9 cellular contexts compared by ENCODE assay signal in the genomic region with DNA sequence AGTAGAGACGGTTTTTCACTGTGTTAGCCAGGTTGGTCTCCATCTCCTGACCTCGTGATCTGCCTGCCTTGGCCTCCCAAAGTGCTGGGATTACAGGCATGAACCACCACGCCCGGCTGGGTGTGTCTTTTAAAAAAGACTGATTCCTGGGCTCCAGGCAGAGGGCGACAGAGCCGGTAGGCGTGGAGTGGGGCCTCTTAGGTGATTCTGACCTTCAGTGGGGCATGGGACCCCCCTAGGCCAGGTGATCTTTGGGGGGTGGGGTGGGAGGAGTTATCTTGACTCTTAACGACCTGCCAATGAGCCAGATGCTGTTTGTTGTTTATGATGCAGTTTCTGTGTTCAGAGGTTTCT. TPM values are rescaled to one million over a fixed set of nuclear protein-coding genes. Genes with fewer than 3 reads are reported as not detected.
DNase-seq lines count a peak whose midpoint lies in the region; ATAC-seq and TF ChIP-seq lines count a peak whose summit lies in the region.
"Had no signal": no experiment of that assay in that cellular context is flagged by ENCODE, and none has a peak within 500 bp of the region (broad histone marks: within the 10 kb centered on the region; RNA-seq: fewer than 3 reads in every experiment).

No MANE protein-coding gene starts in this region.

- peaks cover 0 to 20% (median 0%) of the 10 kb centered on the region in 11 experiments; a peak in 3 of 22 replicates for H3K27me3 ChIP-seq in BLaER1 treated with 17β-estradiol and CSF1 and Interleukin-3, amounts not matched to agents 10 nM and 100 nM
- H3K27me3 ChIP-seq in colonic mucosa = no peaks in the 10 kb centered on the region

- peak overlapping the region; percentile 88 to 92 for H3K27ac Mint-ChIP-seq in natural killer cell treated with Interleukin-12 subunit alpha and Interleukin-12 subunit beta and Interleukin-15 and Interleukin-18, amount 100 ng/mL, for 72 hours

- no peaks in the 10 kb centered on the region for H3K9me3 Mint-ChIP-seq in natural killer cell treated with Interleukin-12 subunit alpha and Interleukin-12 subunit beta and Interleukin-15 and Interleukin-18, amount 100 ng/mL, for 72 hours

- H3K9me3 ChIP-seq in BLaER1 treated with 17β-estradiol and CSF1 and Interleukin-3, amounts not matched to agents 10 nM and 100 nM (replicated peaks in 1 of 11) = no peaks in the 10 kb centered on the region
- no peaks in the 10 kb centered on the region for H3K9me3 ChIP-seq in colonic mucosa

- H3K27me3 Mint-ChIP-seq in natural killer cell treated with Interleukin-12 subunit alpha and Interleukin-12 subunit beta and Interleukin-15 and Interleukin-18, amount 100 ng/mL, for 72 hours = no peaks in the 10 kb centered on the region

- DNase-seq in colonic mucosa = peak; percentile 62
- no peak for DNase-seq in natural killer cell treated with Interleukin-12 subunit alpha and Interleukin-12 subunit beta and Interleukin-15 and Interleukin-18, amount 100 ng/mL, for 72 hours (ENCODE audit: low spot score)
- DNase-seq: MM.1S had no signal

- TF ChIP-seq RAD21 in Ishikawa (IDR thresholded peaks at IDR 0.05; ENCODE audit: low read depth) = no peak

- H3K36me3 ChIP-seq in BLaER1 treated with 17β-estradiol and CSF1 and Interleukin-3, amounts not matched to agents 10 nM and 100 nM = peaks cover 0 to 4% (median 0%) of the 10 kb centered on the region in 11 experiments; a peak in 2 of 22 replicates
- H3K36me3 ChIP-seq in colonic mucosa = no peaks in the 10 kb centered on the region

- TF ChIP-seq EP300 in Ishikawa (IDR thresholded peaks at IDR 0.05; ENCODE audit: borderline replicate concordance) = no peak

- H3K4me1 Mint-ChIP-seq in natural killer cell treated with Interleukin-12 subunit alpha and Interleukin-12 subunit beta and Interleukin-15 and Interleukin-18, amount 100 ng/mL, for 72 hours (ENCODE audit: low read depth in 2 of 2) = peaks cover 82 to 88% of the 10 kb centered on the region in 2 donors

- peak overlapping the region; percentile 84 for H3K4me3 Mint-ChIP-seq in natural killer cell treated with Interleukin-12 subunit alpha and Interleukin-12 subunit beta and Interleukin-15 and Interleukin-18, amount 100 ng/mL, for 72 hours

- H3K27ac ChIP-seq in BLaER1 treated with 17β-estradiol and CSF1 and Interleukin-3, amounts not matched to agents 10 nM and 100 nM = peak overlapping the region in 9 of 11 experiments; percentile 18 to 54 (median 31); a peak in 13 of 22 replicates
- peak overlapping the region; percentile 53 for H3K27ac ChIP-seq in colonic mucosa

- intact Hi-C loops in colonic mucosa (cut with DNase I) = no loop called here

- no peak for TF ChIP-seq CTCF in colonic mucosa (IDR thresholded peaks at IDR 0.05)

- H3K36me3 Mint-ChIP-seq in natural killer cell treated with Interleukin-12 subunit alpha and Interleukin-12 subunit beta and Interleukin-15 and Interleukin-18, amount 100 ng/mL, for 72 hours = peaks cover 6% of the 10 kb centered on the region

- ATAC-seq in natural killer cell treated with Interleukin-12 subunit alpha and Interleukin-12 subunit beta and Interleukin-15 and Interleukin-18, amount 100 ng/mL, for 72 hours = no peak
- no peak for ATAC-seq in GM18868 (IDR thresholded peaks at IDR 0.05; ENCODE audit: unreplicated experiment)
- no peak for ATAC-seq in GM21360 (IDR thresholded peaks at IDR 0.05; ENCODE audit: unreplicated experiment)
- ATAC-seq in GM19463 (IDR thresholded peaks at IDR 0.05; ENCODE audit: unreplicated experiment) = no peak
- no peak for ATAC-seq in GM21447 (IDR thresholded peaks at IDR 0.05; ENCODE audit: unreplicated experiment)

- no peak overlapping the region for H3K4me3 ChIP-seq in BLaER1 treated with 17β-estradiol and CSF1 and Interleukin-3, amounts not matched to agents 10 nM and 100 nM
- no peak overlapping the region for H3K4me3 ChIP-seq in colonic mucosa

- no peak overlapping the region; a peak in 1 of 22 replicates for H3K9ac ChIP-seq in BLaER1 treated with 17β-estradiol and CSF1 and Interleukin-3, amounts not matched to agents 10 nM and 100 nM
- H3K9ac ChIP-seq in colonic mucosa (ENCODE audit: low read depth in 2 of 2, low read length in 2 of 2) = peak overlapping the region in 1 of 2 donors; percentile 71

- H4K20me1 ChIP-seq in BLaER1 treated with 17β-estradiol and CSF1 and Interleukin-3, amounts not matched to agents 10 nM and 100 nM = peaks cover 0 to 12% (median 0%) of the 10 kb centered on the region in 11 experiments; a peak in 2 of 22 replicates

- peaks cover 55 to 65% (median 59%) of the 10 kb centered on the region in 10 experiments for H3K4me1 ChIP-seq in BLaER1 treated with 17β-estradiol and CSF1 and Interleukin-3, amounts not matched to agents 10 nM and 100 nM
- peaks cover 3% of the 10 kb centered on the region for H3K4me1 ChIP-seq in colonic mucosa

- peak overlapping the region; percentile 68 to 91 (median 84) for H3K4me2 ChIP-seq in BLaER1 treated with 17β-estradiol and CSF1 and Interleukin-3, amounts not matched to agents 10 nM and 100 nM

TF ChIP-seq in Ishikawa, 13 proteins besides CTCF, POLR2A, EP300 and RAD21:
- TF ChIP-seq, protein P1, sequence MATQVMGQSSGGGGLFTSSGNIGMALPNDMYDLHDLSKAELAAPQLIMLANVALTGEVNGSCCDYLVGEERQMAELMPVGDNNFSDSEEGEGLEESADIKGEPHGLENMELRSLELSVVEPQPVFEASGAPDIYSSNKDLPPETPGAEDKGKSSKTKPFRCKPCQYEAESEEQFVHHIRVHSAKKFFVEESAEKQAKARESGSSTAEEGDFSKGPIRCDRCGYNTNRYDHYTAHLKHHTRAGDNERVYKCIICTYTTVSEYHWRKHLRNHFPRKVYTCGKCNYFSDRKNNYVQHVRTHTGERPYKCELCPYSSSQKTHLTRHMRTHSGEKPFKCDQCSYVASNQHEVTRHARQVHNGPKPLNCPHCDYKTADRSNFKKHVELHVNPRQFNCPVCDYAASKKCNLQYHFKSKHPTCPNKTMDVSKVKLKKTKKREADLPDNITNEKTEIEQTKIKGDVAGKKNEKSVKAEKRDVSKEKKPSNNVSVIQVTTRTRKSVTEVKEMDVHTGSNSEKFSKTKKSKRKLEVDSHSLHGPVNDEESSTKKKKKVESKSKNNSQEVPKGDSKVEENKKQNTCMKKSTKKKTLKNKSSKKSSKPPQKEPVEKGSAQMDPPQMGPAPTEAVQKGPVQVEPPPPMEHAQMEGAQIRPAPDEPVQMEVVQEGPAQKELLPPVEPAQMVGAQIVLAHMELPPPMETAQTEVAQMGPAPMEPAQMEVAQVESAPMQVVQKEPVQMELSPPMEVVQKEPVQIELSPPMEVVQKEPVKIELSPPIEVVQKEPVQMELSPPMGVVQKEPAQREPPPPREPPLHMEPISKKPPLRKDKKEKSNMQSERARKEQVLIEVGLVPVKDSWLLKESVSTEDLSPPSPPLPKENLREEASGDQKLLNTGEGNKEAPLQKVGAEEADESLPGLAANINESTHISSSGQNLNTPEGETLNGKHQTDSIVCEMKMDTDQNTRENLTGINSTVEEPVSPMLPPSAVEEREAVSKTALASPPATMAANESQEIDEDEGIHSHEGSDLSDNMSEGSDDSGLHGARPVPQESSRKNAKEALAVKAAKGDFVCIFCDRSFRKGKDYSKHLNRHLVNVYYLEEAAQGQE (IDR thresholded peaks at IDR 0.05; ENCODE audit: low read depth) = no peak
- TF ChIP-seq CEBPB (IDR thresholded peaks at IDR 0.05) (no peak), FOXM1 (IDR thresholded peaks at IDR 0.05; ENCODE audit: borderline replicate concordance, low read depth) (no peak), NFIC (IDR thresholded peaks at IDR 0.05) (no peak), TAF1 (IDR thresholded peaks at IDR 0.05; ENCODE audit: low read depth) (no peak), TCF12 (IDR thresholded peaks at IDR 0.05; ENCODE audit: low read depth) (0 out of 2 replicates have a peak, but pooled peaks have one; percentile 45), YY1 (IDR thresholded peaks at IDR 0.05; ENCODE audit: low read depth) (no peak), CREB1 (IDR thresholded peaks at IDR 0.05; ENCODE audit: low read depth) (no peak), ZBTB7A (IDR thresholded peaks at IDR 0.05; ENCODE audit: low read depth) (no peak), TEAD4 (IDR thresholded peaks at IDR 0.05) (no peak), EGR1 (IDR thresholded peaks at IDR 0.05) (no peak)
- TF ChIP-seq, protein P2, sequence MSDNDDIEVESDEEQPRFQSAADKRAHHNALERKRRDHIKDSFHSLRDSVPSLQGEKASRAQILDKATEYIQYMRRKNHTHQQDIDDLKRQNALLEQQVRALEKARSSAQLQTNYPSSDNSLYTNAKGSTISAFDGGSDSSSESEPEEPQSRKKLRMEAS (IDR thresholded peaks at IDR 0.05) = peak; percentile 39; the same call in 1 of the 2 replicates
- TF ChIP-seq, protein P3, sequence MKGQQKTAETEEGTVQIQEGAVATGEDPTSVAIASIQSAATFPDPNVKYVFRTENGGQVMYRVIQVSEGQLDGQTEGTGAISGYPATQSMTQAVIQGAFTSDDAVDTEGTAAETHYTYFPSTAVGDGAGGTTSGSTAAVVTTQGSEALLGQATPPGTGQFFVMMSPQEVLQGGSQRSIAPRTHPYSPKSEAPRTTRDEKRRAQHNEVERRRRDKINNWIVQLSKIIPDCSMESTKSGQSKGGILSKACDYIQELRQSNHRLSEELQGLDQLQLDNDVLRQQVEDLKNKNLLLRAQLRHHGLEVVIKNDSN (IDR thresholded peaks at IDR 0.05) = no peak

RNA-seq across cellular contexts. Expression of a gene that starts 13.6 kb away (rescaled TPM):
- total RNA-seq in colonic mucosa = 100 to 1,000 TPM in 1 of 2 donors, 10 to 100 TPM in 1; 66.1 to 121 TPM
- total RNA-seq in natural killer cell treated with Interleukin-12 subunit alpha and Interleukin-12 subunit beta and Interleukin-15 and Interleukin-18, amount 100 ng/mL, for 72 hours = 10 to 100 TPM; 26.8 to 45.5 TPM
